Comparison of ENCODE assay signal across 19 cellular contexts in genomic region chr16:3486506-3487215, GRCh38. TPM values are rescaled to one million over a fixed set of nuclear protein-coding genes. Genes with fewer than 3 reads are reported as not detected.
A peak's percentile ranks its signal among the peaks of the same experiment; 100 is the strongest.
DNase-seq lines count a peak whose midpoint lies in the region; ATAC-seq, FAIRE-seq and TF ChIP-seq lines count a peak whose summit lies in the region.
"Had no signal": no experiment of that assay in that cellular context is flagged by ENCODE, and none has a peak within 500 bp of the region (broad histone marks: within the 10 kb centered on the region; RNA-seq: fewer than 3 reads in every experiment).

No MANE protein-coding gene starts in this region.

- H2AFZ ChIP-seq in DND-41 (ENCODE audit: low read depth, low read length) (no peak overlapping the region), K562 (ENCODE audit: low read depth, low read length) (no peak overlapping the region), osteoblast (ENCODE audit: low read length) (no peak overlapping the region)

- no peak for TF ChIP-seq RAD21 in K562 (CRISPR knock-in tag; conservative IDR thresholded peaks at IDR 0.05 in 1 of 2, IDR thresholded peaks at IDR 0.05 in 1 of 2)

- H3K27me3 ChIP-seq in DND-41 (ENCODE audit: insufficient read depth, low read length, poor library complexity) = no peaks in the 10 kb centered on the region
- no peaks in the 10 kb centered on the region for H3K27me3 ChIP-seq in K562 (ENCODE audit: control insufficient read depth in 2 of 2, insufficient read depth in 2 of 2, low read length in 2 of 2)
- H3K27me3 ChIP-seq in osteoblast (ENCODE audit: insufficient read depth, low read length) = no peaks in the 10 kb centered on the region
- no peaks in the 10 kb centered on the region for H3K27me3 ChIP-seq in MG63

- H3K4me1 ChIP-seq in DND-41 (ENCODE audit: insufficient read depth, low read length) = no peaks in the 10 kb centered on the region
- peaks cover under 1 to 45% of the 10 kb centered on the region in 2 experiments; a peak in 4 of 5 replicates for H3K4me1 ChIP-seq in K562 (replicated peaks in 1 of 2; ENCODE audit: control insufficient read depth in 2 of 2, insufficient read depth in 2 of 2, low read length in 2 of 2)
- H3K4me1 ChIP-seq in osteoblast (ENCODE audit: insufficient read depth, low read length) = no peaks in the 10 kb centered on the region

- H3K27ac ChIP-seq in DND-41 (ENCODE audit: low read length) = no peak overlapping the region
- no peak overlapping the region for H3K27ac ChIP-seq in K562 (ENCODE audit: extremely low read depth, low read depth, low read length)
- no peak overlapping the region for H3K27ac ChIP-seq in osteoblast (ENCODE audit: low read depth, low read length)

- POLR2A ChIA-PET in K562 (lab: Yijun Ruan, JAX) = interaction anchor here (1.0 to 1.3 kb wide), 2 partner anchors 12 to 26 kb away, joined by 3 to 5 read pairs; no protein-coding TSS in a partner anchor
- POLR2A ChIA-PET in HEK293T (lab: Yijun Ruan, JAX) = no interaction called here

- no peak for FAIRE-seq in K562 (lab: Jason Lieb, UNC)
- FAIRE-seq: RCC 7860 had no signal

- WGBS in K562 (ENCODE audit: insufficient coverage, low coverage, missing lambda C conversion rate) = 93% methylated on average over 21 of the region's 24 CpGs

- peaks cover 43% of the 10 kb centered on the region; the same call in 1 of the 2 replicates for H4K20me1 ChIP-seq in DND-41 (ENCODE audit: insufficient read depth, low read length)
- no peaks in the 10 kb centered on the region; the same call in 1 of the 2 replicates for H4K20me1 ChIP-seq in K562 (replicated peaks; ENCODE audit: control insufficient read depth, insufficient read depth, low read length)
- H4K20me1 ChIP-seq in osteoblast (ENCODE audit: insufficient read depth, low read length) = peaks cover 11% of the 10 kb centered on the region

- H3K36me3 ChIP-seq in DND-41 (ENCODE audit: insufficient read depth, low read length) = peaks cover 63% of the 10 kb centered on the region
- H3K36me3 ChIP-seq in K562 (ENCODE audit: control insufficient read depth, insufficient read depth, low read length) = peaks cover 49% of the 10 kb centered on the region
- H3K36me3 ChIP-seq in osteoblast (ENCODE audit: insufficient read depth, low read length) = peaks cover 39% of the 10 kb centered on the region
- peaks cover 47% of the 10 kb centered on the region for H3K36me3 ChIP-seq in MG63

- no peak for TF ChIP-seq CTCF in DND-41 (IDR thresholded peaks at IDR 0.05; ENCODE audit: borderline replicate concordance, extremely low read depth, low read length, poor library complexity, severe bottlenecking)
- TF ChIP-seq CTCF in K562 (IDR thresholded peaks at IDR 0.05 in 2 of 3, conservative IDR thresholded peaks at IDR 0.05 in 1 of 3; ENCODE audit: insufficient read depth in 2 of 3, low read depth in 1 of 3, low read length in 3 of 3) = no peak
- no peak for TF ChIP-seq CTCF in osteoblast (IDR thresholded peaks at IDR 0.05; ENCODE audit: extremely low read depth, low read depth, low read length)

- no peak for DNase-seq in DND-41
- DNase-seq in K562 (ENCODE audit: extremely low read depth in 1 of 4, low spot score in 3 of 4) = no peak
- DNase-seq in left ventricle myocardium superior = peak; percentile 30
- DNase-seq in osteoblast (ENCODE audit: insufficient read length, low spot score, missing footprints) = peak; percentile 66
- DNase-seq in HEK293T (ENCODE audit: extremely low spot score) = no peak
- no peak for DNase-seq in MG63
- DNase-seq: ACHN, AML-193, COR-L47, IMR-90, Kasumi-1, NCI-H1105 treated with DMSO at 0.1 percent for 48 hours, NCI-H187, NCI-H526 treated with DMSO at 0.1 percent for 48 hours had no signal

- H3K9ac ChIP-seq in DND-41 (ENCODE audit: low read depth, low read length) (no peak overlapping the region), K562 (ENCODE audit: insufficient read depth in 1 of 2, low read depth in 2 of 2, low read length in 2 of 2) (no peak overlapping the region)

- ATAC-seq in DND-41 (ENCODE audit: insufficient read depth, low read depth) (0 out of 3 replicates have a peak, but pooled peaks have one; percentile 3), K562 (no peak), left ventricle myocardium superior (peak; percentile 39), HG02973 (IDR thresholded peaks at IDR 0.05; ENCODE audit: unreplicated experiment) (no peak)

- H3K9me3 ChIP-seq in DND-41 (ENCODE audit: insufficient read depth, low read length, severe bottlenecking) (no peaks in the 10 kb centered on the region), K562 (replicated peaks; ENCODE audit: control insufficient read depth, insufficient read depth, low read depth, low read length) (no peaks in the 10 kb centered on the region), osteoblast (ENCODE audit: low read depth, low read length) (no peaks in the 10 kb centered on the region), MG63 (no peaks in the 10 kb centered on the region)

- in situ Hi-C loops in K562 (cut with MboI) = no loop called here

- H3K4me2 ChIP-seq in DND-41 (ENCODE audit: insufficient read depth, low read length) (no peak overlapping the region), K562 (ENCODE audit: insufficient read depth, low read length) (no peak overlapping the region), osteoblast (ENCODE audit: insufficient read depth, low read length) (no peak overlapping the region)

- peaks cover 3% of the 10 kb centered on the region for H3K9me1 ChIP-seq in K562 (ENCODE audit: control insufficient read depth, insufficient read depth, low read length)

- no peak for TF ChIP-seq POLR2A in K562 (conservative IDR thresholded peaks at IDR 0.05)

- H3K4me3 ChIP-seq in DND-41 (ENCODE audit: low read depth in 1 of 2, low read length in 2 of 2) = no peak overlapping the region
- no peak overlapping the region for H3K4me3 ChIP-seq in K562
- no peak overlapping the region for H3K4me3 ChIP-seq in osteoblast (ENCODE audit: insufficient read depth, low read length)
- no peak overlapping the region for H3K4me3 ChIP-seq in MG63

- TF ChIP-seq EP300 in K562 (IDR thresholded peaks at IDR 0.05; ENCODE audit: low read length) = no peak

- CTCF ChIA-PET in K562 (lab: Yijun Ruan, JAX; ENCODE audit: low intra/inter-chr PET ratio) = no interaction called here
- CTCF ChIA-PET in HEK293T (lab: Yijun Ruan, JAX) = no interaction called here

- no TSS peak for BruUV-seq in K562 (replicated peaks; lab: Mats Ljungman, UMichigan)

- intact Hi-C loops in K562 (cut with micrococcal nuclease) (no loop called here), left ventricle myocardium superior (cut with micrococcal nuclease) (no loop called here)

- H3K79me2 ChIP-seq in DND-41 (ENCODE audit: insufficient read depth, low read length) (peaks cover 3% of the 10 kb centered on the region; the same call in 1 of the 2 replicates), K562 (ENCODE audit: control insufficient read depth, insufficient read depth, low read length) (no peaks in the 10 kb centered on the region), osteoblast (ENCODE audit: insufficient read depth, low read length) (peaks cover 12% of the 10 kb centered on the region)

RNA-seq across cellular contexts. Expression of gene C16orf90, which starts 8.6 kb away (rescaled TPM):
- total RNA-seq in K562 (2011; cell fraction: chromatin; rRNA removed; ENCODE audit: low replicate concordance) = not detected in 2 replicates
- total RNA-seq in K562 (2011; cell fraction: nucleolus; rRNA removed) = not detected in 2 replicates
- total RNA-seq in K562 (2011; cell fraction: nucleoplasm; rRNA removed) = not detected in 2 replicates
- total RNA-seq in K562 (2014; rRNA removed) (not detected in 2 replicates), K562 (2014; rRNA removed; fragmentation: Illumina TruSeq; extraction: Trizol) (not detected in 2 replicates), K562 (2015; rRNA removed; fragmentation: Illumina TruSeq; extraction: Trizol) (not detected in 2 replicates), K562 (2021) (not detected in 2 replicates), left ventricle myocardium superior (not detected), osteoblast (not detected in 2 replicates)
- polyA plus RNA-seq in K562 (2011; rRNA removed) (not detected in 2 replicates), K562 (2014; fragmentation: Illumina TruSeq; extraction: Trizol) (not detected in 2 replicates), K562 (2014; fragmentation: Nextera tagmentation; extraction: Ambion mirVana) (not detected), K562 (2014; rRNA removed) (not detected in 2 replicates)
- polyA plus RNA-seq in K562 (2011; cell fraction: cytosol; rRNA removed) = not detected in 2 replicates
- not detected in 2 replicates for polyA plus RNA-seq in K562 (2011; cell fraction: nucleus; rRNA removed)
- polyA plus RNA-seq in K562 (2012) = not detected in 2 replicates
- polyA minus RNA-seq in K562 (2011; rRNA and poly(A)+ RNA removed) = not detected in 2 replicates
- polyA minus RNA-seq in K562 (2011; cell fraction: cytosol; rRNA and poly(A)+ RNA removed) = not detected in 2 replicates
- polyA minus RNA-seq in K562 (2011; cell fraction: nucleus; rRNA and poly(A)+ RNA removed) = not detected in 2 replicates
- total RNA-seq in MG63 (2014; rRNA removed; shearing (Covaris generic); ENCODE audit: low replicate concordance) = not detected in 2 replicates
- total RNA-seq: H7, HT-29, IMR-90 had no signal
- polyA plus RNA-seq: CD14-positive monocyte, IMR-90 had no signal

RNA-seq across cellular contexts. Expression of gene CLUAP1, which starts 14.1 kb away (rescaled TPM):
- 4.7 and 8.8 TPM in 2 replicates for total RNA-seq in K562 (2011; cell fraction: chromatin; rRNA removed; ENCODE audit: low replicate concordance)
- 2.0 and 3.0 TPM in 2 replicates for total RNA-seq in K562 (2011; cell fraction: nucleolus; rRNA removed)
- 3.7 and 4.2 TPM in 2 replicates for total RNA-seq in K562 (2011; cell fraction: nucleoplasm; rRNA removed)
- total RNA-seq in K562 (2014; rRNA removed) (4.8 and 6.8 TPM in 2 replicates), K562 (2014; rRNA removed; fragmentation: Illumina TruSeq; extraction: Trizol) (10.8 and 11.0 TPM in 2 replicates), K562 (2015; rRNA removed; fragmentation: Illumina TruSeq; extraction: Trizol) (6.9 TPM in 2 replicates), K562 (2021) (6.2 and 6.7 TPM in 2 replicates), left ventricle myocardium superior (13.1 TPM), osteoblast (17.0 and 18.6 TPM in 2 replicates)
- polyA plus RNA-seq in K562 (2011; rRNA removed) (2.2 and 7.8 TPM in 2 replicates), K562 (2014; fragmentation: Illumina TruSeq; extraction: Trizol) (5.9 and 8.3 TPM in 2 replicates), K562 (2014; fragmentation: Nextera tagmentation; extraction: Ambion mirVana) (10 to 100 TPM; 11.1 to 17.6 TPM), K562 (2014; rRNA removed) (4.9 and 6.6 TPM in 2 replicates)
- polyA plus RNA-seq in K562 (2011; cell fraction: cytosol; rRNA removed) = 1.1 and 1.7 TPM in 2 replicates
- 3.2 and 3.3 TPM in 2 replicates for polyA plus RNA-seq in K562 (2011; cell fraction: nucleus; rRNA removed)
- 5.3 and 6.6 TPM in 2 replicates for polyA plus RNA-seq in K562 (2012)
- polyA minus RNA-seq in K562 (2011; rRNA and poly(A)+ RNA removed) = 9.2 and 14.1 TPM in 2 replicates
- 2.0 and 6.1 TPM in 2 replicates for polyA minus RNA-seq in K562 (2011; cell fraction: cytosol; rRNA and poly(A)+ RNA removed)
- polyA minus RNA-seq in K562 (2011; cell fraction: nucleus; rRNA and poly(A)+ RNA removed) = 3.0 and 3.2 TPM in 2 replicates
- 13.7 and 34.4 TPM in 2 replicates for total RNA-seq in MG63 (2014; rRNA removed; shearing (Covaris generic); ENCODE audit: low replicate concordance)

RNA-seq across cellular contexts. Expression of gene NAA60, which starts 43.2 kb away (rescaled TPM):
- 23.6 and 31.0 TPM in 2 replicates for total RNA-seq in K562 (2011; cell fraction: chromatin; rRNA removed; ENCODE audit: low replicate concordance)
- 14.6 and 17.7 TPM in 2 replicates for total RNA-seq in K562 (2011; cell fraction: nucleolus; rRNA removed)
- 16.4 and 21.2 TPM in 2 replicates for total RNA-seq in K562 (2011; cell fraction: nucleoplasm; rRNA removed)
- total RNA-seq in K562 (2014; rRNA removed) = 9.5 and 13.7 TPM in 2 replicates
- 9.7 and 13.8 TPM in 2 replicates for total RNA-seq in K562 (2014; rRNA removed; fragmentation: Illumina TruSeq; extraction: Trizol)
- total RNA-seq in K562 (2015; rRNA removed; fragmentation: Illumina TruSeq; extraction: Trizol) = 10.3 and 11.9 TPM in 2 replicates
- 34.4 and 35.4 TPM in 2 replicates for total RNA-seq in K562 (2021)
- polyA plus RNA-seq in K562 (2011; rRNA removed) = 16.0 and 17.2 TPM in 2 replicates
- 13.5 and 27.6 TPM in 2 replicates for polyA plus RNA-seq in K562 (2011; cell fraction: cytosol; rRNA removed)
- polyA plus RNA-seq in K562 (2011; cell fraction: nucleus; rRNA removed) = 13.9 and 22.0 TPM in 2 replicates
- polyA plus RNA-seq in K562 (2012) = 28.6 and 41.3 TPM in 2 replicates
- polyA plus RNA-seq in K562 (2014; fragmentation: Illumina TruSeq; extraction: Trizol) = 41.8 and 49.4 TPM in 2 replicates
- polyA plus RNA-seq in K562 (2014; fragmentation: Nextera tagmentation; extraction: Ambion mirVana) = 1 to 10 TPM; 2.1 to 2.3 TPM
- polyA plus RNA-seq in K562 (2014; rRNA removed) = 21.6 and 25.1 TPM in 2 replicates
- polyA minus RNA-seq in K562 (2011; rRNA and poly(A)+ RNA removed) = 13.7 and 14.0 TPM in 2 replicates
- 15.2 and 15.6 TPM in 2 replicates for polyA minus RNA-seq in K562 (2011; cell fraction: cytosol; rRNA and poly(A)+ RNA removed)
- polyA minus RNA-seq in K562 (2011; cell fraction: nucleus; rRNA and poly(A)+ RNA removed) = 5.9 and 8.3 TPM in 2 replicates
- total RNA-seq in left ventricle myocardium superior = 48.6 TPM
- total RNA-seq in osteoblast = 19.7 and 27.5 TPM in 2 replicates
- 14.3 and 16.3 TPM in 2 replicates for total RNA-seq in MG63 (2014; rRNA removed; shearing (Covaris generic); ENCODE audit: low replicate concordance)

RNA-seq across cellular contexts. Expression of gene ZNF597, which starts 43.4 kb away (rescaled TPM):
- 0.67 and 1.7 TPM in 2 replicates for total RNA-seq in K562 (2011; cell fraction: chromatin; rRNA removed; ENCODE audit: low replicate concordance)
- total RNA-seq in K562 (2011; cell fraction: nucleolus; rRNA removed) = 0.53 and 0.67 TPM in 2 replicates
- total RNA-seq in K562 (2011; cell fraction: nucleoplasm; rRNA removed) = 0.95 and 1.5 TPM in 2 replicates
- total RNA-seq in K562 (2014; rRNA removed) = 0.20 and 0.68 TPM in 2 replicates
- total RNA-seq in K562 (2014; rRNA removed; fragmentation: Illumina TruSeq; extraction: Trizol) = 0.58 and 0.70 TPM in 2 replicates
- 0.57 and 0.62 TPM in 2 replicates for total RNA-seq in K562 (2015; rRNA removed; fragmentation: Illumina TruSeq; extraction: Trizol)
- 0.36 and 0.42 TPM in 2 replicates for total RNA-seq in K562 (2021)
- polyA plus RNA-seq in K562 (2011; rRNA removed) = 0.17 and 0.57 TPM in 2 replicates
- polyA plus RNA-seq in K562 (2011; cell fraction: cytosol; rRNA removed) = 0.03 and 0.22 TPM in 2 replicates
- 0.27 and 0.73 TPM in 2 replicates for polyA plus RNA-seq in K562 (2011; cell fraction: nucleus; rRNA removed)
- 0.29 and 0.30 TPM in 2 replicates for polyA plus RNA-seq in K562 (2012)
- polyA plus RNA-seq in K562 (2014; fragmentation: Illumina TruSeq; extraction: Trizol) = 0.29 and 0.43 TPM in 2 replicates
- polyA plus RNA-seq in K562 (2014; fragmentation: Nextera tagmentation; extraction: Ambion mirVana) = under 1 TPM; 0.14 to 0.31 TPM
- polyA plus RNA-seq in K562 (2014; rRNA removed) = 0.32 and 0.34 TPM in 2 replicates
- 0.32 and 1.0 TPM in 2 replicates for polyA minus RNA-seq in K562 (2011; rRNA and poly(A)+ RNA removed)
- polyA minus RNA-seq in K562 (2011; cell fraction: cytosol; rRNA and poly(A)+ RNA removed) = 0.18 and 0.19 TPM in 2 replicates
- polyA minus RNA-seq in K562 (2011; cell fraction: nucleus; rRNA and poly(A)+ RNA removed) = 0.13 and 0.89 TPM in 2 replicates
- 2.0 TPM for total RNA-seq in left ventricle myocardium superior
- 2.9 TPM in 2 replicates for total RNA-seq in osteoblast
- total RNA-seq in MG63 (2014; rRNA removed; shearing (Covaris generic); ENCODE audit: low replicate concordance) = 0.03 and 0.62 TPM in 2 replicates

Comparison
In these comparisons a context has a peak if more than half of its experiments do, and no peak if none do; other contexts are left out.
1. ATAC-seq: peak in DND-41 (single experiment) and left ventricle myocardium superior (single experiment); none in K562 (single experiment) and HG02973 (single experiment).
2. DNase-seq: peak in left ventricle myocardium superior (single experiment) and osteoblast (single experiment); none in DND-41 (single experiment), K562 (0 of 4), HEK293T (single experiment) and MG63 (single experiment).